In the genomic region with DNA sequence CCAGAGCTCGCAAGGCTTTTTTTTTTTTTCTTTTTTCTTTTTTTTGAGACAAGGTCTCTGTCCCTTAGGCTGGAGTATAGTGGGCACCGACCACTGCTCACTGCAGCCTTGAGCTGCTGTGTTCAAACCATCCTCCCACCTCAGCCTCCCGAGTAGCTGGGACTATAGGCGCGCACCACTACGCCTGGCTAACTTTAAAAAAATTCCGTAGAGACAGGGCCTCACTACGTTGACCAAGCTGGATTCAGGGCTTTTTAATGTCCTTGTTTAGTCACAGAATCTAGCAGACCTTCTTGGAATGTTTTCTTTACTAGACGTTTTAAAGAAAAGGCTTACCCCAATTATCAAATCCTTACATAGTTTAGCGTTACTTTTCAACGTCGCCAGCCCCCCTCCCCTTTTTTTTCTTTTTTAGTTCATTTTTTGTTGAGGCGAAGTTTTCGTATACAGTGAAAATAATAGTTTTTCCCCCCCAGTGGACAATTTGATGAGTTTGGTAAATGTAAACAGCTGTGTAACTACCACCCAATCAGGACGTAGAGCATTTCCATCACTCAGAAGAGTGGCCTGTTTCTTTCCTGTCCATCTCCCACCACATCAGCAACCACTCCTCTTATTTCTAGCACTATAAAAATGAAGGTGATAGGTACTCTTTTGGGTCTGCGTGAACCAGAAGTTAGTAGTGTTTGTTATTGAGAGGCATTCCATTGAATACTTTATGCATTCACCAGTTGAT, we compare ENCODE assay signal across 8 cellular contexts. TPM values are rescaled to one million over a fixed set of nuclear protein-coding genes. Genes with fewer than 3 reads are reported as not detected.
DNase-seq lines count a peak whose midpoint lies in the region; ATAC-seq and TF ChIP-seq lines count a peak whose summit lies in the region.

No MANE protein-coding gene starts in this region.

- WGBS in ovary, 3 donors: 36 to 42% (median 36%) methylated on average over 16 of the region's 16 CpGs

- DNase-seq in T-helper 1 cell (no peak), NT2/D1 (ENCODE audit: low read depth, low spot score) (no peak), ovary (no peak), NCI-H1436 treated with DMSO at 0.1 percent for 48 hours (lab: John Stamatoyannopoulos, UW) (no peak)

- peak overlapping the region; percentile 92 for H3K4me3 ChIP-seq in NT2/D1 (ENCODE audit: insufficient read length, low read depth)
- peak overlapping the region; percentile 59 for H3K4me3 ChIP-seq in endocrine pancreas (ENCODE audit: control insufficient read depth, insufficient read depth, low read length)
- peak overlapping the region; percentile 35 for H3K4me3 ChIP-seq in ovary

- H3K36me3 Mint-ChIP-seq in T-helper 1 cell treated with Interleukin-12 subunit alpha and Interleukin-12 subunit beta and Interleukin-4 antibody, amounts not matched to agents 30 μg/mL and 1 μg/mL, for 36 hours (ENCODE audit: low read depth): peaks cover 1% of the 10 kb centered on the region

- peak overlapping the region; percentile 66 for H3K27ac Mint-ChIP-seq in T-helper 1 cell treated with Interleukin-12 subunit alpha and Interleukin-12 subunit beta and Interleukin-4 antibody, amounts not matched to agents 30 μg/mL and 1 μg/mL, for 36 hours

- peaks cover 14% of the 10 kb centered on the region for H3K36me3 ChIP-seq in NT2/D1 (ENCODE audit: insufficient read depth, insufficient read length, low read length)
- H3K36me3 ChIP-seq in endocrine pancreas (ENCODE audit: control insufficient read depth, insufficient read depth, low read length): no peaks in the 10 kb centered on the region
- H3K36me3 ChIP-seq in ovary: no peaks in the 10 kb centered on the region

- peaks cover 5% of the 10 kb centered on the region for H3K27me3 Mint-ChIP-seq in T-helper 1 cell treated with Interleukin-12 subunit alpha and Interleukin-12 subunit beta and Interleukin-4 antibody, amounts not matched to agents 30 μg/mL and 1 μg/mL, for 36 hours (ENCODE audit: low read depth)

- no peaks in the 10 kb centered on the region for H3K9me3 Mint-ChIP-seq in T-helper 1 cell treated with Interleukin-12 subunit alpha and Interleukin-12 subunit beta and Interleukin-4 antibody, amounts not matched to agents 30 μg/mL and 1 μg/mL, for 36 hours

- peak overlapping the region; percentile 64 for H3K9ac ChIP-seq in NT2/D1 (ENCODE audit: insufficient read length, low read depth)
- peak overlapping the region; percentile 10 for H3K9ac ChIP-seq in endocrine pancreas (ENCODE audit: control insufficient read depth, insufficient read depth, low read length)

- peak overlapping the region; percentile 62 to 68 for H3K27ac ChIP-seq in ovary

- H3K4me3 Mint-ChIP-seq in T-helper 1 cell treated with Interleukin-12 subunit alpha and Interleukin-12 subunit beta and Interleukin-4 antibody, amounts not matched to agents 30 μg/mL and 1 μg/mL, for 36 hours: peak overlapping the region; percentile 88

- no peak for TF ChIP-seq EP300 in ovary (IDR thresholded peaks at IDR 0.05)

- H3K4me1 ChIP-seq in NT2/D1 (ENCODE audit: insufficient read depth, insufficient read length) (no peaks in the 10 kb centered on the region), endocrine pancreas (ENCODE audit: control insufficient read depth, insufficient read depth, low read length) (no peaks in the 10 kb centered on the region), ovary (ENCODE audit: insufficient read depth) (no peaks in the 10 kb centered on the region)

- TF ChIP-seq CTCF in ovary (IDR thresholded peaks at IDR 0.05): no peak

- peaks cover 31% of the 10 kb centered on the region for H3K4me1 Mint-ChIP-seq in T-helper 1 cell treated with Interleukin-12 subunit alpha and Interleukin-12 subunit beta and Interleukin-4 antibody, amounts not matched to agents 30 μg/mL and 1 μg/mL, for 36 hours (ENCODE audit: low read depth)

- H3K27me3 ChIP-seq in NT2/D1 (ENCODE audit: insufficient read depth, insufficient read length): no peaks in the 10 kb centered on the region
- H3K27me3 ChIP-seq in endocrine pancreas (ENCODE audit: control insufficient read depth, insufficient read depth, low read length): no peaks in the 10 kb centered on the region
- no peaks in the 10 kb centered on the region for H3K27me3 ChIP-seq in ovary

- ATAC-seq in HG03159 (IDR thresholded peaks at IDR 0.05; ENCODE audit: unreplicated experiment): no peak
- no peak for ATAC-seq in GM18517 (IDR thresholded peaks at IDR 0.05; ENCODE audit: unreplicated experiment)

- no peaks in the 10 kb centered on the region for H3K9me3 ChIP-seq in NT2/D1 (ENCODE audit: insufficient read depth, low read length)
- H3K9me3 ChIP-seq in endocrine pancreas (ENCODE audit: control insufficient read depth, low read length): no peaks in the 10 kb centered on the region
- H3K9me3 ChIP-seq in ovary: no peaks in the 10 kb centered on the region

- intact Hi-C loops in ovary (cut with DNase I): no loop called here

- peak; percentile 28 for TF ChIP-seq POLR2A in ovary (IDR thresholded peaks at IDR 0.05)

RNA-seq across cellular contexts. Expression of gene DLGAP5, which starts 0.7 kb away (rescaled TPM):
- total RNA-seq in ovary: under 1 TPM in 3 of 7 donors, not detected in 4; 0.43 to 0.69 (median 0.46) TPM
- under 1 TPM; 0.47 to 0.65 TPM for polyA plus RNA-seq in ovary

Comparison
In these comparisons a context has a peak if more than half of its experiments do, and no peak if none do; other contexts are left out.
1. H3K4me3 ChIP-seq: peak in every context shown above with its lines; median percentile 92 in NT2/D1; 59 in endocrine pancreas; 35 in ovary.